Comparison of ENCODE assay signal across 8 cellular contexts in genomic region chr7:111092406-111093160, GRCh38. TPM values are rescaled to one million over a fixed set of nuclear protein-coding genes. Genes with fewer than 3 reads are reported as not detected.
DNase-seq lines count a peak whose midpoint lies in the region; ATAC-seq and TF ChIP-seq lines count a peak whose summit lies in the region.

No MANE protein-coding gene starts in this region.

- no peaks in the 10 kb centered on the region for H3K9me3 ChIP-seq in mammary epithelial cell (replicated peaks; ENCODE audit: insufficient read depth, low read length)

- peaks cover 76% of the 10 kb centered on the region for H3K4me1 Mint-ChIP-seq in activated T-cell treated with anti-CD3 and anti-CD28 coated beads, Interleukin-2, amount 50 U/mL, for 72 hours (ENCODE audit: low read depth)

- H3K79me2 ChIP-seq in mammary epithelial cell (ENCODE audit: insufficient read depth, low read length): no peaks in the 10 kb centered on the region

- H3K9ac ChIP-seq in mammary epithelial cell (ENCODE audit: insufficient read depth, low read length): no peak overlapping the region

- dilution Hi-C loops in mammary epithelial cell (cut with HindIII; ENCODE audit: low sequenced_read_pairs): no loop called here

- TF ChIP-seq CTCF in astrocyte of the cerebellum (IDR thresholded peaks at IDR 0.05; ENCODE audit: low read depth, low read length, missing control alignments) (no peak), mammary epithelial cell (conservative IDR thresholded peaks at IDR 0.05 in 1 of 2, IDR thresholded peaks at IDR 0.05 in 1 of 2; ENCODE audit: extremely low read depth in 1 of 2, insufficient read depth in 1 of 2, low read depth in 1 of 2, low read length in 2 of 2) (no peak)

- BruUV-seq in mammary epithelial cell (replicated peaks; lab: Mats Ljungman, UMichigan): no TSS peak

- H3K27me3 ChIP-seq in mammary epithelial cell (ENCODE audit: insufficient read depth, low read length): no peaks in the 10 kb centered on the region

- no peaks in the 10 kb centered on the region for H3K27me3 Mint-ChIP-seq in activated T-cell treated with anti-CD3 and anti-CD28 coated beads, Interleukin-2, amount 50 U/mL, for 72 hours (ENCODE audit: low read depth)

- H3K4me3 Mint-ChIP-seq in activated T-cell treated with anti-CD3 and anti-CD28 coated beads, Interleukin-2, amount 50 U/mL, for 72 hours: peak overlapping the region; percentile 88 to 96

- H3K4me3 ChIP-seq in astrocyte of the cerebellum (ENCODE audit: low read depth, low read length) (peak overlapping the region; percentile 46), mammary epithelial cell (replicated peaks in 1 of 3; ENCODE audit: insufficient read depth in 1 of 3, low read depth in 2 of 3, low read length in 3 of 3) (no peak overlapping the region)

- intact Hi-C loops in mammary epithelial cell (cut with micrococcal nuclease): loop anchor here (5.0 kb wide), 1 partner anchor 470 kb away; the partner anchor contains the start of gene IMMP2L

- no peaks in the 10 kb centered on the region for H3K4me1 ChIP-seq in mammary epithelial cell (ENCODE audit: insufficient read depth, low read length)

- DNase-seq in activated T-cell treated with anti-CD3 and anti-CD28 coated beads, Interleukin-2, amount 50 U/mL, for 72 hours: no peak
- no peak for DNase-seq in activated T-cell treated with anti-CD3 and anti-CD28 coated beads, Interleukin-2, amount 50 U/mL, for 48 hours
- DNase-seq in astrocyte of the cerebellum (ENCODE audit: low read depth) (no peak), substantia nigra (lab: John Stamatoyannopoulos, UW) (no peak), SK-N-DZ (ENCODE audit: low spot score) (no peak), mammary epithelial cell (no peak), 8988T (no peak)

- peak; percentile 17 to 27 for ATAC-seq in activated T-cell treated with anti-CD3 and anti-CD28 coated beads, Interleukin-2, amount 50 U/mL, for 72 hours (replicated peaks in 1 of 2)
- ATAC-seq in HG03457 (IDR thresholded peaks at IDR 0.05; ENCODE audit: unreplicated experiment): peak; percentile 52

- H4K20me1 ChIP-seq in mammary epithelial cell (ENCODE audit: insufficient read depth, low read length): no peaks in the 10 kb centered on the region

- in situ Hi-C loops in astrocyte of the cerebellum (cut with HindIII; ENCODE audit: low sequenced_read_pairs) (no loop called here), mammary epithelial cell (cut with MboI; ENCODE audit: low sequenced_read_pairs in 2 of 2) (loop anchor here in 1 of 2 donors (25.0 kb wide), 2 partner anchors 395 to 645 kb away; no protein-coding TSS in a partner anchor)

- no peak overlapping the region for H2AFZ ChIP-seq in mammary epithelial cell (ENCODE audit: low read depth, low read length)

- whole genome bisulfite sequencing in mammary epithelial cell (ENCODE audit: low coverage, missing lambda C conversion rate): 47% methylated on average over 2 of the region's 2 CpGs

- peaks cover 0 to 18% of the 10 kb centered on the region in 2 donors for H3K36me3 Mint-ChIP-seq in activated T-cell treated with anti-CD3 and anti-CD28 coated beads, Interleukin-2, amount 50 U/mL, for 72 hours (ENCODE audit: insufficient read depth in 2 of 2)

- no peak overlapping the region for H3K4me2 ChIP-seq in mammary epithelial cell (ENCODE audit: insufficient read depth, low read depth, low read length)

- H3K9me3 Mint-ChIP-seq in activated T-cell treated with anti-CD3 and anti-CD28 coated beads, Interleukin-2, amount 50 U/mL, for 72 hours: no peaks in the 10 kb centered on the region

- CTCF ChIA-PET in mammary epithelial cell (lab: Charles Lee; ENCODE audit: low non-redundant PET): no interaction called here

- peak overlapping the region; percentile 100 for H3K27ac Mint-ChIP-seq in activated T-cell treated with anti-CD3 and anti-CD28 coated beads, Interleukin-2, amount 50 U/mL, for 72 hours

- H3K27ac ChIP-seq in substantia nigra (ENCODE audit: low read depth, low read length, poor library complexity, severe bottlenecking) (peak overlapping the region; percentile 14), mammary epithelial cell (ENCODE audit: insufficient read depth, low read depth, low read length) (no peak overlapping the region)

- no peaks in the 10 kb centered on the region for H3K36me3 ChIP-seq in mammary epithelial cell (ENCODE audit: insufficient read depth, low read length)

RNA-seq across cellular contexts. Expression of gene LRRN3, which starts 1.7 kb away (rescaled TPM):
- total RNA-seq in activated T-cell treated with anti-CD3 and anti-CD28 coated beads, Interleukin-2, amount 50 U/mL, for 72 hours: 10 to 100 TPM; 15.3 to 24.0 TPM
- polyA plus RNA-seq in SK-N-DZ (2014; cell fraction: cytosol; rRNA removed): 152 and 177 TPM in 2 replicates
- polyA plus RNA-seq in SK-N-DZ (2014; cell fraction: nucleus; rRNA removed): 77.9 and 99.7 TPM in 2 replicates
- total RNA-seq in mammary epithelial cell: under 1 TPM in 1 of 2 donors, not detected in 1; 0.33 TPM
- 0.02 TPM for polyA plus RNA-seq in mammary epithelial cell
- polyA minus RNA-seq in mammary epithelial cell: not detected

Comparison
In these comparisons a context has a peak if more than half of its experiments do, and no peak if none do; other contexts are left out.
1. RNA of gene LRRN3, which starts 1.7 kb away (total RNA-seq): 15.3 to 24.0 TPM in activated T-cell treated with anti-CD3 and anti-CD28 coated beads, Interleukin-2, amount 50 U/mL, for 72 hours; 0.33 TPM in mammary epithelial cell; every median in the first group is over 10 times any median in the second.